Comparison of ENCODE assay signal across 7 cellular contexts in the genomic region with DNA sequence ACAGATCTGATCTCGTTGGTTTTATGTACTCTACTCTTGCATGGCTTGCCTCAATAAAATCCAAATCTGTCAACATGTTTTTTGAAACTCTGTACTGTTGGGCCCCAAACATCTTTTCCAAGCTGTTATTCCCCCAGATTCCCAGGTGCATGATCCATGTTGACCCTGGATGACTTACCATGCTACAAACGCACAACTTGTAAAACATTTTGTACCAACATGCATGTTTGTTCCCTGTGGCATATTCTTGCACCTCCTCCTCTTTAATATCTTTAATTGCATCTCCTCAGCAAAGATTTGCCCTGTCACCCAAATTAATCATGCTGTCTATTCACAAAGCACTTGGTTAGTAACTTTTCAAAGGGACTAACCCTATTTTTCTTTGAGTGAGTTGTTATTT. TPM values are rescaled to one million over a fixed set of nuclear protein-coding genes. Genes with fewer than 3 reads are reported as not detected.
"Had no signal": no experiment of that assay in that cellular context is flagged by ENCODE, and none has a peak within 500 bp of the region (broad histone marks: within the 10 kb centered on the region; RNA-seq: fewer than 3 reads in every experiment).

No MANE protein-coding gene starts in this region.

- H3K4me3 Mint-ChIP-seq: HFFc6, IgD-negative memory B cell had no signal

- H2AFZ ChIP-seq: GM23248 had no signal

- H3K27ac Mint-ChIP-seq: HFFc6, IgD-negative memory B cell had no signal

- H3K9ac ChIP-seq: GM23248 had no signal

- H3K9me3 ChIP-seq: HAP-1 had no signal

- H3K27ac ChIP-seq: GM23248, HL-60 had no signal

- H3K4me1 ChIP-seq: HAP-1 had no signal

- H3K36me3 ChIP-seq: HAP-1 had no signal

- H3K4me3 ChIP-seq: GM23248, HAP-1 had no signal

- DNase-seq: GM23248, HFFc6, KG1 had no signal

- H3K4me1 Mint-ChIP-seq: IgD-negative memory B cell had no signal

RNA-seq across cellular contexts. Expression of a gene that starts 24.3 kb away (rescaled TPM):
- total RNA-seq: GM23248, HFFc6, HT1080 had no signal
- polyA plus RNA-seq: GM23248, IgD-negative memory B cell had no signal
